18 cellular contexts compared by ENCODE assay signal in the genomic region with DNA sequence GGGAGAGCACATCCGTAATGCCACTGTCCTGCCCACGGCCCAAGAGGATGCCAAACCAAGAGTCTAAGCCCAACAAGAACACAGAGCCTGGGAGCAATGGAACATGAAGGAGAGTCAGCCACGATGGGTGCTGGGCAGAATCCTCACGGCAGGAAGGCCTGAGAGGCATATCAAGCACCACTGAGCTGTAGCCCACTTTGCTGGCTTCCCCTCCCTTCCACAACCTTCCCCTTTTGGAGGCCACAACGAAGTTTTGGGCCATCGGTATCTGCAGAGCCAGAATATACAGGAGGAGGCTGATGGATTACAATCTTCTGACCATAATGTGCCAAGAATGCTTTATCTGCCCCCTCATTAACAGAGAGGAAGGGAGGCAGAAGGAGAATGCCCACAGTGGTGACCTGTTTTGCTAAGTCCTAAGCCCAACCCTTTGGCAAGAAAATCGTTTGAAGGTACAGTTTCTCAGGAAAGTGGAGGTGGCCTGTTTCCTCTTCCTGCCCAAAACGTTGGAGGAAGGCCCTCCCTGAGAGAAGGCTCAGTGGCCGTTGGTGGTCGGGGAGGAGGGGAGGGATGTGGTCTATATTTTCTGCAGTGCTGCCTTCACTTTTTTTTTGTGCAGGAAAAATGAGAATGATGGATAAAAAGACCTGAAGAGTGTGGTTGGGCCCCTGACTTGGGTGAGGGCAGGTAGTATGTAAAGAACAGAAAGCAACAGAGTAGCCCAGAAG. TPM values are rescaled to one million over a fixed set of nuclear protein-coding genes. Genes with fewer than 3 reads are reported as not detected.
DNase-seq lines count a peak whose midpoint lies in the region; ATAC-seq and TF ChIP-seq lines count a peak whose summit lies in the region.
"Had no signal": no experiment of that assay in that cellular context is flagged by ENCODE, and none has a peak within 500 bp of the region (broad histone marks: within the 10 kb centered on the region; RNA-seq: fewer than 3 reads in every experiment).

No MANE protein-coding gene starts in this region.

- peaks cover 36% of the 10 kb centered on the region for H3K36me3 Mint-ChIP-seq in CD4-positive, CD25-positive, alpha-beta regulatory T cell
- H3K36me3 Mint-ChIP-seq in activated CD8-positive, alpha-beta T cell treated with anti-CD3 and anti-CD28 coated beads, Interleukin-2, amount 10 ng/mL, durations not matched to agents 7 days and 5 days (ENCODE audit: low read depth): peaks cover 91% of the 10 kb centered on the region

- DNase-seq in CD4-positive, CD25-positive, alpha-beta regulatory T cell: peak in 1 of 3 donors; percentile 26
- DNase-seq in Jurkat, Clone E6-1 (ENCODE audit: low read depth, low spot score): peak; percentile 93
- DNase-seq in activated CD8-positive, alpha-beta T cell treated with anti-CD3 and anti-CD28 coated beads, Interleukin-2, amount 10 ng/mL, durations not matched to agents 7 days and 5 days: peak; percentile 30
- DNase-seq in mucosa of descending colon (no peak), SIG-M5 treated with dmso at 0.1 percent for 504 hours (lab: John Stamatoyannopoulos, UW; ENCODE audit: unreplicated experiment) (no peak), WERI-Rb-1 (no peak)
- DNase-seq in activated effector memory CD4-positive, alpha-beta T cell treated with Interleukin-2 at 50 U/mL for 16 hours: no peak
- DNase-seq: activated naive CD8-positive, alpha-beta T cell treated with anti-CD3 and anti-CD28 coated beads for 36 hours; BE2C; glutamatergic neuron; NCI-H1694 treated with DMSO at 0.1 percent for 48 hours; NCI-H774; retina; stimulated activated CD4-positive, alpha-beta T cell treated with anti-CD3 and anti-CD28 coated beads, Interleukin-2, amount 100 ng/mL, for 24 hours; stimulated activated CD8-positive, alpha-beta memory T cell treated with anti-CD3 and anti-CD28 coated beads, Interleukin-4, amount 100 ng/mL, for 48 hours; T1000 had no signal

- peaks cover 10% of the 10 kb centered on the region for H3K4me1 ChIP-seq in CD4-positive, CD25-positive, alpha-beta regulatory T cell (ENCODE audit: control insufficient read depth, insufficient read depth, low read length, poor library complexity, severe bottlenecking)
- H3K4me1 ChIP-seq in mucosa of descending colon (ENCODE audit: low read depth): peaks cover 12% of the 10 kb centered on the region
- H3K4me1 ChIP-seq: BE2C had no signal

- no peak overlapping the region for H3K27ac ChIP-seq in CD4-positive, CD25-positive, alpha-beta regulatory T cell (ENCODE audit: insufficient read depth, low read length, poor library complexity, severe bottlenecking)
- no peak overlapping the region for H3K27ac ChIP-seq in WERI-Rb-1

- peaks cover 57% of the 10 kb centered on the region for H3K36me3 ChIP-seq in CD4-positive, CD25-positive, alpha-beta regulatory T cell (ENCODE audit: control insufficient read depth, insufficient read depth, low read length)
- H3K36me3 ChIP-seq in mucosa of descending colon (ENCODE audit: low read depth) (no peaks in the 10 kb centered on the region), WERI-Rb-1 (peaks cover 100% of the 10 kb centered on the region)

- H3K9me3 Mint-ChIP-seq in CD4-positive, CD25-positive, alpha-beta regulatory T cell: no peaks in the 10 kb centered on the region
- no peaks in the 10 kb centered on the region for H3K9me3 Mint-ChIP-seq in activated CD8-positive, alpha-beta T cell treated with anti-CD3 and anti-CD28 coated beads, Interleukin-2, amount 10 ng/mL, durations not matched to agents 7 days and 5 days (ENCODE audit: insufficient read depth)
- H3K9me3 Mint-ChIP-seq: activated naive CD8-positive, alpha-beta T cell treated with anti-CD3 and anti-CD28 coated beads for 36 hours had no signal

- H3K4me1 Mint-ChIP-seq in CD4-positive, CD25-positive, alpha-beta regulatory T cell: peaks cover 7 to 65% (median 44%) of the 10 kb centered on the region in 4 donors
- peaks cover 74% of the 10 kb centered on the region for H3K4me1 Mint-ChIP-seq in activated CD8-positive, alpha-beta T cell treated with anti-CD3 and anti-CD28 coated beads, Interleukin-2, amount 10 ng/mL, durations not matched to agents 7 days and 5 days (ENCODE audit: low read depth)

- intact Hi-C loops in mucosa of descending colon (cut with DNase I, micrococcal nuclease): no loop called here

- H3K27me3 ChIP-seq in CD4-positive, CD25-positive, alpha-beta regulatory T cell (ENCODE audit: control insufficient read depth, insufficient read depth, low read length): no peaks in the 10 kb centered on the region
- H3K27me3 ChIP-seq in WERI-Rb-1 (ENCODE audit: insufficient read depth, low read depth, severe bottlenecking): no peaks in the 10 kb centered on the region
- H3K27me3 ChIP-seq: BE2C had no signal

- POLR2A ChIA-PET in activated CD8-positive, alpha-beta T cell treated with anti-CD3 and anti-CD28 coated beads, Interleukin-2, amount 10 ng/mL, durations not matched to agents 7 days and 5 days (lab: Charles Lee): interaction anchor here (0.7 to 1.1 kb wide), 2 partner anchors 11 to 14 kb away, joined by 3 read pairs; no protein-coding TSS in a partner anchor

- no peaks in the 10 kb centered on the region for H3K9me3 ChIP-seq in CD4-positive, CD25-positive, alpha-beta regulatory T cell (ENCODE audit: control insufficient read depth in 2 of 2, low read length in 2 of 2)
- H3K9me3 ChIP-seq in mucosa of descending colon: no peaks in the 10 kb centered on the region
- no peaks in the 10 kb centered on the region for H3K9me3 ChIP-seq in WERI-Rb-1 (ENCODE audit: severe bottlenecking)
- H3K9me3 ChIP-seq: BE2C had no signal

- peak overlapping the region in 2 of 3 donors; percentile 83 to 84 for H3K27ac Mint-ChIP-seq in CD4-positive, CD25-positive, alpha-beta regulatory T cell
- H3K27ac Mint-ChIP-seq in activated CD8-positive, alpha-beta T cell treated with anti-CD3 and anti-CD28 coated beads, Interleukin-2, amount 10 ng/mL, durations not matched to agents 7 days and 5 days: peak overlapping the region; percentile 89
- H3K27ac Mint-ChIP-seq: activated naive CD8-positive, alpha-beta T cell treated with anti-CD3 and anti-CD28 coated beads for 36 hours had no signal

- CTCF ChIA-PET in activated CD8-positive, alpha-beta T cell treated with anti-CD3 and anti-CD28 coated beads, Interleukin-2, amount 10 ng/mL, durations not matched to agents 7 days and 5 days (lab: Charles Lee): interaction anchor here (1.2 to 2.0 kb wide), 2 partner anchors 12 to 53 kb away, joined by 3 to 5 read pairs; no protein-coding TSS in a partner anchor

- TF ChIP-seq CTCF in mucosa of descending colon (IDR thresholded peaks at IDR 0.05) (no peak), WERI-Rb-1 (IDR thresholded peaks at IDR 0.05; ENCODE audit: low read depth, low read length) (no peak)

- H3K27me3 Mint-ChIP-seq in CD4-positive, CD25-positive, alpha-beta regulatory T cell: no peaks in the 10 kb centered on the region
- H3K27me3 Mint-ChIP-seq in activated CD8-positive, alpha-beta T cell treated with anti-CD3 and anti-CD28 coated beads, Interleukin-2, amount 10 ng/mL, durations not matched to agents 7 days and 5 days (ENCODE audit: low read depth): no peaks in the 10 kb centered on the region
- H3K27me3 Mint-ChIP-seq: activated naive CD8-positive, alpha-beta T cell treated with anti-CD3 and anti-CD28 coated beads for 36 hours had no signal

- no peak overlapping the region for H3K4me3 ChIP-seq in CD4-positive, CD25-positive, alpha-beta regulatory T cell (ENCODE audit: low read depth, low read length)
- peak overlapping the region; percentile 47 for H3K4me3 ChIP-seq in Jurkat, Clone E6-1 (ENCODE audit: low read length)
- H3K4me3 ChIP-seq in mucosa of descending colon (no peak overlapping the region), WERI-Rb-1 (ENCODE audit: low read depth, low read length) (no peak overlapping the region)
- H3K4me3 ChIP-seq: K562 had no signal

- ATAC-seq in CD4-positive, CD25-positive, alpha-beta regulatory T cell (ENCODE audit: low read depth in 2 of 2): no peak
- ATAC-seq in activated CD8-positive, alpha-beta T cell treated with anti-CD3 and anti-CD28 coated beads, Interleukin-2, amount 10 ng/mL, durations not matched to agents 7 days and 5 days: peak; percentile 30
- ATAC-seq in mucosa of descending colon (peak; percentile 10), GM18870 (IDR thresholded peaks at IDR 0.05; ENCODE audit: unreplicated experiment) (no peak)
- ATAC-seq: K562 had no signal

- H3K4me3 Mint-ChIP-seq in CD4-positive, CD25-positive, alpha-beta regulatory T cell: no peak overlapping the region
- H3K4me3 Mint-ChIP-seq in activated CD8-positive, alpha-beta T cell treated with anti-CD3 and anti-CD28 coated beads, Interleukin-2, amount 10 ng/mL, durations not matched to agents 7 days and 5 days: peak overlapping the region; percentile 59
- H3K4me3 Mint-ChIP-seq: activated naive CD8-positive, alpha-beta T cell treated with anti-CD3 and anti-CD28 coated beads for 36 hours had no signal

RNA-seq across cellular contexts. Expression of a gene that starts 26.2 kb away (rescaled TPM):
- 139 TPM for total RNA-seq in CD4-positive, CD25-positive, alpha-beta regulatory T cell
- 100 to 1,000 TPM; 126 to 161 (median 148) TPM for polyA plus RNA-seq in CD4-positive, CD25-positive, alpha-beta regulatory T cell
- polyA plus RNA-seq in Jurkat, Clone E6-1 (2012; ENCODE audit: insufficient read depth, insufficient read length): 283 TPM
- total RNA-seq in activated CD8-positive, alpha-beta T cell treated with anti-CD3 and anti-CD28 coated beads, Interleukin-2, amount 10 ng/mL, durations not matched to agents 7 days and 5 days: 100 to 1,000 TPM; 328 to 332 TPM
- total RNA-seq in mucosa of descending colon: 100 to 1,000 TPM; 170 to 255 (median 243) TPM

Comparison
In these comparisons a context has a peak if more than half of its experiments do, and no peak if none do; other contexts are left out.
1. ATAC-seq: peak in activated CD8-positive, alpha-beta T cell treated with anti-CD3 and anti-CD28 coated beads, Interleukin-2, amount 10 ng/mL, durations not matched to agents 7 days and 5 days (single experiment) and mucosa of descending colon (single experiment); none in CD4-positive, CD25-positive, alpha-beta regulatory T cell (0 of 2) and GM18870 (single experiment).
2. DNase-seq: peak in Jurkat, Clone E6-1 (single experiment) and activated CD8-positive, alpha-beta T cell treated with anti-CD3 and anti-CD28 coated beads, Interleukin-2, amount 10 ng/mL, durations not matched to agents 7 days and 5 days (single experiment); none in mucosa of descending colon (0 of 3), SIG-M5 treated with dmso at 0.1 percent for 504 hours (single experiment), WERI-Rb-1 (single experiment) and activated effector memory CD4-positive, alpha-beta T cell treated with Interleukin-2 at 50 U/mL for 16 hours (single experiment).